14 cellular contexts compared by ENCODE assay signal in the genomic region with DNA sequence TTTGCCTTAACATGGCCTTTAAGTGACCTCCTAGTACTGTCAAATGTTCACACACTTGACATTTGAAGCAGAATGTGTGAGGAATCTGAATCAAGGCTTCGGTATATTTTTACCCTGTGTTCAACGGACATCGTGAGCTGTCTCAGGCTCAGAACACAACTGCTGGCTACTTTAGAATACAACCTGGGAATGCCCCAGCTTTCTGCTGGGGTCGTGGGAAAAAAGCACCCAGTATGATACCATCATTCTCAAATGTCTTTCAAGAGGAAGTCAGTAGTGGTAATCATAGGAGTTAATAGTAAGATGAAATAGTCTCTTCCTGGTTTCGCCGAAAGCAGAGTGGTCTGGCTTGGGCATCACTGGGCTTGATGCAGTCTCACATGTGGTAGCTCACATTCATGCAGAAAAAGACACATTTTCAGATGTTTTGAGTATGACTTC.
DNase-seq lines count a peak whose midpoint lies in the region; ATAC-seq and TF ChIP-seq lines count a peak whose summit lies in the region.
"Had no signal": no experiment of that assay in that cellular context is flagged by ENCODE, and none has a peak within 500 bp of the region (broad histone marks: within the 10 kb centered on the region; RNA-seq: fewer than 3 reads in every experiment).

No MANE protein-coding gene starts in this region.

- H3K4me3 ChIP-seq in GM12864 (ENCODE audit: low read depth, low read length) (no peak overlapping the region), mammary epithelial cell (replicated peaks in 1 of 3; ENCODE audit: insufficient read depth in 1 of 3, low read depth in 2 of 3, low read length in 3 of 3) (no peak overlapping the region)

- H3K4me1 ChIP-seq in mammary epithelial cell (ENCODE audit: insufficient read depth, low read length) = peaks cover 12% of the 10 kb centered on the region

- intact Hi-C loops in mammary epithelial cell (cut with micrococcal nuclease) = no loop called here

- no peaks in the 10 kb centered on the region for H3K9me3 ChIP-seq in mammary epithelial cell (replicated peaks; ENCODE audit: insufficient read depth, low read length)

- peaks cover 0 to 11% (median 5%) of the 10 kb centered on the region in 3 donors for H3K27me3 Mint-ChIP-seq in immature natural killer cell (ENCODE audit: low read depth in 3 of 3)

- H3K27ac Mint-ChIP-seq in immature natural killer cell = no peak overlapping the region
- H3K27ac Mint-ChIP-seq: naive B cell had no signal

- no peak overlapping the region for H2AFZ ChIP-seq in mammary epithelial cell (ENCODE audit: low read depth, low read length)

- H4K20me1 ChIP-seq in mammary epithelial cell (ENCODE audit: insufficient read depth, low read length) = no peaks in the 10 kb centered on the region

- in situ Hi-C loops in mammary epithelial cell (cut with MboI; ENCODE audit: low sequenced_read_pairs in 2 of 2) = no loop called here

- H3K27me3 ChIP-seq in mammary epithelial cell (ENCODE audit: insufficient read depth, low read length) = no peaks in the 10 kb centered on the region

- H3K4me2 ChIP-seq in mammary epithelial cell (ENCODE audit: insufficient read depth, low read depth, low read length) = no peak overlapping the region

- DNase-seq in GM12864 (ENCODE audit: low read depth) (peak; percentile 83), NOMO-1 treated with dmso at 0.1 percent for 144 hours (lab: John Stamatoyannopoulos, UW; ENCODE audit: unreplicated experiment) (no peak), mammary epithelial cell (no peak), immature natural killer cell (no peak), HUDEP-2 (lab: John Stamatoyannopoulos, UW; ENCODE audit: unreplicated experiment in 76 of 76) (no peak)
- DNase-seq: activated CD4-positive, alpha-beta T cell treated with anti-CD3 and anti-CD28 coated beads for 1 hour; activated gamma-delta T cell; HCEC 1CT; naive B cell; SHP77 had no signal

- no TSS peak for BruUV-seq in mammary epithelial cell (replicated peaks; lab: Mats Ljungman, UMichigan)

- CTCF ChIA-PET in mammary epithelial cell (lab: Charles Lee; ENCODE audit: low non-redundant PET) = no interaction called here

- no peaks in the 10 kb centered on the region for H3K9me3 Mint-ChIP-seq in immature natural killer cell
- H3K9me3 Mint-ChIP-seq: central memory CD8-positive, alpha-beta T cell; naive B cell had no signal

- no peaks in the 10 kb centered on the region for H3K36me3 Mint-ChIP-seq in immature natural killer cell
- H3K36me3 Mint-ChIP-seq: naive B cell had no signal

- dilution Hi-C loops in mammary epithelial cell (cut with HindIII; ENCODE audit: low sequenced_read_pairs) = no loop called here

- no peak for TF ChIP-seq CTCF in GM12864 (IDR thresholded peaks at IDR 0.05; ENCODE audit: low read depth, low read length, missing control alignments)
- TF ChIP-seq CTCF in mammary epithelial cell (conservative IDR thresholded peaks at IDR 0.05 in 1 of 2, IDR thresholded peaks at IDR 0.05 in 1 of 2; ENCODE audit: extremely low read depth in 1 of 2, insufficient read depth in 1 of 2, low read depth in 1 of 2, low read length in 2 of 2) = no peak

- H3K79me2 ChIP-seq in mammary epithelial cell (ENCODE audit: insufficient read depth, low read length) = no peaks in the 10 kb centered on the region

- peak; percentile 74 for ATAC-seq in GM19351 (IDR thresholded peaks at IDR 0.05; ENCODE audit: unreplicated experiment)
- peak; percentile 78 for ATAC-seq in HG02678 (IDR thresholded peaks at IDR 0.05; ENCODE audit: unreplicated experiment)
- ATAC-seq in HG03378 (IDR thresholded peaks at IDR 0.05; ENCODE audit: unreplicated experiment) = peak; percentile 81

- 93% methylated on average over 6 of the region's 6 CpGs for WGBS in mammary epithelial cell (ENCODE audit: low coverage, missing lambda C conversion rate)

- no peak overlapping the region for H3K9ac ChIP-seq in mammary epithelial cell (ENCODE audit: insufficient read depth, low read length)

- peaks cover 9 to 16% of the 10 kb centered on the region in 2 donors for H3K4me1 Mint-ChIP-seq in immature natural killer cell
- H3K4me1 Mint-ChIP-seq: central memory CD8-positive, alpha-beta T cell had no signal

- H3K27ac ChIP-seq in mammary epithelial cell (ENCODE audit: insufficient read depth, low read depth, low read length) = no peak overlapping the region

- no peak overlapping the region for H3K4me3 Mint-ChIP-seq in immature natural killer cell
- H3K4me3 Mint-ChIP-seq: central memory CD8-positive, alpha-beta T cell; naive B cell had no signal

- H3K36me3 ChIP-seq in mammary epithelial cell (ENCODE audit: insufficient read depth, low read length) = no peaks in the 10 kb centered on the region
